In genomic region chr21:31218830-31219608, GRCh38 we compare ENCODE assay signal across 11 cellular contexts.
A peak's percentile ranks its signal among the peaks of the same experiment; 100 is the strongest.
DNase-seq lines count a peak whose midpoint lies in the region; ATAC-seq and TF ChIP-seq lines count a peak whose summit lies in the region.
"Had no signal": no experiment of that assay in that cellular context is flagged by ENCODE, and none has a peak within 500 bp of the region (broad histone marks: within the 10 kb centered on the region; RNA-seq: fewer than 3 reads in every experiment).

No MANE protein-coding gene starts in this region.

- no peak overlapping the region for H3K4me3 Mint-ChIP-seq in T-cell
- H3K4me3 Mint-ChIP-seq: T-helper 1 cell treated with Interleukin-12 subunit alpha and Interleukin-12 subunit beta and Interleukin-4 antibody, amounts not matched to agents 30 μg/mL and 1 μg/mL, for 36 hours had no signal

- peak overlapping the region; percentile 49 for H3K4me3 ChIP-seq in osteoblast (ENCODE audit: insufficient read depth, low read length)

- POLR2A ChIA-PET in T-cell (lab: Charles Lee): no interaction called here

- H2AFZ ChIP-seq in osteoblast (ENCODE audit: low read length): peak overlapping the region; percentile 17

- peaks cover 8% of the 10 kb centered on the region for H3K36me3 Mint-ChIP-seq in T-cell

- TF ChIP-seq CTCF in osteoblast (IDR thresholded peaks at IDR 0.05; ENCODE audit: extremely low read depth, low read depth, low read length): no peak

- ATAC-seq in T-cell (replicated peaks in 1 of 4) (no peak), GM18861 (IDR thresholded peaks at IDR 0.05; ENCODE audit: unreplicated experiment) (no peak)

- H3K79me2 ChIP-seq in osteoblast (ENCODE audit: insufficient read depth, low read length): no peaks in the 10 kb centered on the region

- no peak overlapping the region for H3K27ac ChIP-seq in osteoblast (ENCODE audit: low read depth, low read length)

- H4K20me1 ChIP-seq in osteoblast (ENCODE audit: insufficient read depth, low read length): no peaks in the 10 kb centered on the region

- peaks cover 27% of the 10 kb centered on the region for H3K4me1 ChIP-seq in osteoblast (ENCODE audit: insufficient read depth, low read length)

- no peak overlapping the region for H3K27ac Mint-ChIP-seq in T-cell
- H3K27ac Mint-ChIP-seq: T-helper 1 cell treated with Interleukin-12 subunit alpha and Interleukin-12 subunit beta and Interleukin-4 antibody, amounts not matched to agents 30 μg/mL and 1 μg/mL, for 36 hours had no signal

- no peaks in the 10 kb centered on the region for H3K36me3 ChIP-seq in osteoblast (ENCODE audit: insufficient read depth, low read length)

- CTCF ChIA-PET in T-cell (lab: Charles Lee): interaction anchor here in 1 of 2 donors (0.6 to 1.2 kb wide), 2 partner anchors 355 to 362 kb away, joined by 3 to 4 read pairs; no protein-coding TSS in a partner anchor

- H3K27me3 ChIP-seq in osteoblast (ENCODE audit: insufficient read depth, low read length): no peaks in the 10 kb centered on the region

- H3K9me3 Mint-ChIP-seq in T-cell: no peaks in the 10 kb centered on the region
- H3K9me3 Mint-ChIP-seq: T-helper 1 cell treated with Interleukin-12 subunit alpha and Interleukin-12 subunit beta and Interleukin-4 antibody, amounts not matched to agents 30 μg/mL and 1 μg/mL, for 36 hours had no signal

- peak overlapping the region; percentile 75 for H3K4me2 ChIP-seq in osteoblast (ENCODE audit: insufficient read depth, low read length)

- no peaks in the 10 kb centered on the region for H3K9me3 ChIP-seq in osteoblast (ENCODE audit: low read depth, low read length)

- peaks cover 0 to 3% (median 0%) of the 10 kb centered on the region in 3 donors for H3K4me1 Mint-ChIP-seq in T-cell

- H3K27me3 Mint-ChIP-seq in T-cell: no peaks in the 10 kb centered on the region

- DNase-seq in Ammon's horn (ENCODE audit: low spot score) (peak; percentile 20), NCI-H446 (lab: John Stamatoyannopoulos, UW) (peak; percentile 35 to 69), fibroblast of gingiva (ENCODE audit: low read depth) (peak; percentile 42), osteoblast (ENCODE audit: insufficient read length, low spot score, missing footprints) (no peak), DMS114 treated with DMSO at 0.1 percent for 48 hours (lab: John Stamatoyannopoulos, UW; ENCODE audit: unreplicated experiment) (no peak), hepatic stellate cell (ENCODE audit: low spot score) (no peak), T-cell (no peak)
- DNase-seq: Calu3, NCI-H1417 had no signal

Comparison
In these comparisons a context has a peak if more than half of its experiments do, and no peak if none do; other contexts are left out.
1. DNase-seq: peak in Ammon's horn (single experiment), NCI-H446 (2 of 2) and fibroblast of gingiva (single experiment); none in osteoblast (single experiment), DMS114 treated with DMSO at 0.1 percent for 48 hours (single experiment), hepatic stellate cell (single experiment) and T-cell (0 of 34).